Comparison of ENCODE assay signal across 24 cellular contexts in genomic region chr17:58066409-58066808, GRCh38.
"Had no signal": no experiment of that assay in that cellular context is flagged by ENCODE, and none has a peak within 500 bp of the region (broad histone marks: within the 10 kb centered on the region; RNA-seq: fewer than 3 reads in every experiment).

No MANE protein-coding gene starts in this region.

- H3K36me3 ChIP-seq: Peyer's patch had no signal

- H3K9ac ChIP-seq: KMS-11 had no signal

- DNase-seq: activated CD4-positive, alpha-beta T cell treated with anti-CD3 and anti-CD28 coated beads for 48 hours; activated CD4-positive, alpha-beta T cell treated with anti-CD3 and anti-CD28 coated beads, Interleukin-2, amount 50 U/mL, for 4 hours; activated CD4-positive, CD25-positive, alpha-beta regulatory T cell treated with anti-CD3 and anti-CD28 coated beads, Interleukin-2, amount 50 U/mL, for 72 hours; activated CD8-positive, alpha-beta memory T cell treated with anti-CD3 and anti-CD28 coated beads, Interleukin-2, amount 50 U/mL, for 48 hours; activated CD8-positive, alpha-beta T cell treated with anti-CD3 and anti-CD28 coated beads, Interleukin-2, amount 10 ng/mL, durations not matched to agents 7 days and 5 days; activated T-cell treated with anti-CD3 and anti-CD28 coated beads, Interleukin-2, amount 50 U/mL, for 1 hour; aorta; NCI-H1092; NCI-H1417; NCI-H1694; NCI-H2029 treated with DMSO at 0.1 percent for 48 hours; NCI-H446; NCI-H524; NCI-H748 treated with DMSO at 0.1 percent for 48 hours; NK-92 treated with Interleukin-12 subunit alpha and Interleukin-12 subunit beta, amount 100 ng/mL, for 24 hours; OCI-M1; Peyer's patch; SHP77 treated with DMSO at 0.1 percent for 48 hours had no signal

- H3K9me3 ChIP-seq: Peyer's patch had no signal

- FAIRE-seq: bronchial epithelial cell, HepG2 had no signal

- H3K4me1 Mint-ChIP-seq: activated naive CD4-positive, alpha-beta T cell treated with anti-CD3 and anti-CD28 coated beads, Interleukin-2, amount 50 U/mL, for 24 hours had no signal

- H3K27me3 ChIP-seq: Peyer's patch had no signal

- H3K27ac Mint-ChIP-seq: activated CD8-positive, alpha-beta T cell treated with anti-CD3 and anti-CD28 coated beads, Interleukin-2, amount 10 ng/mL, durations not matched to agents 7 days and 5 days; activated naive CD4-positive, alpha-beta T cell treated with anti-CD3 and anti-CD28 coated beads, Interleukin-2, amount 50 U/mL, for 24 hours; T-helper 1 cell treated with Interleukin-12 subunit alpha and Interleukin-12 subunit beta and Interleukin-4 antibody, amounts not matched to agents 30 μg/mL and 1 μg/mL, for 36 hours had no signal

- H3K4me3 Mint-ChIP-seq: activated CD8-positive, alpha-beta T cell treated with anti-CD3 and anti-CD28 coated beads, Interleukin-2, amount 10 ng/mL, durations not matched to agents 7 days and 5 days; activated naive CD4-positive, alpha-beta T cell treated with anti-CD3 and anti-CD28 coated beads, Interleukin-2, amount 50 U/mL, for 24 hours; T-helper 1 cell treated with Interleukin-12 subunit alpha and Interleukin-12 subunit beta and Interleukin-4 antibody, amounts not matched to agents 30 μg/mL and 1 μg/mL, for 36 hours had no signal

- ATAC-seq: activated CD8-positive, alpha-beta T cell treated with anti-CD3 and anti-CD28 coated beads, Interleukin-2, amount 10 ng/mL, durations not matched to agents 7 days and 5 days; HepG2 had no signal

- H3K27ac ChIP-seq: KMS-11, Peyer's patch, RWPE1 had no signal

- H3K27me3 Mint-ChIP-seq: activated naive CD4-positive, alpha-beta T cell treated with anti-CD3 and anti-CD28 coated beads, Interleukin-2, amount 50 U/mL, for 24 hours had no signal

- H3K36me3 Mint-ChIP-seq: activated naive CD4-positive, alpha-beta T cell treated with anti-CD3 and anti-CD28 coated beads, Interleukin-2, amount 50 U/mL, for 24 hours had no signal

- H3K4me3 ChIP-seq: Peyer's patch had no signal

- H3K9me3 Mint-ChIP-seq: activated naive CD4-positive, alpha-beta T cell treated with anti-CD3 and anti-CD28 coated beads, Interleukin-2, amount 50 U/mL, for 24 hours; T-helper 1 cell treated with Interleukin-12 subunit alpha and Interleukin-12 subunit beta and Interleukin-4 antibody, amounts not matched to agents 30 μg/mL and 1 μg/mL, for 36 hours had no signal

- H3K4me1 ChIP-seq: Peyer's patch had no signal

- H3K4me2 ChIP-seq: KMS-11 had no signal
